Comparison of ENCODE assay signal across 16 cellular contexts in genomic region chr4:73867783-73868182, GRCh38. TPM values are rescaled to one million over a fixed set of nuclear protein-coding genes. Genes with fewer than 3 reads are reported as not detected.
DNase-seq lines count a peak whose midpoint lies in the region; ATAC-seq, FAIRE-seq and TF ChIP-seq lines count a peak whose summit lies in the region.
"Had no signal": no experiment of that assay in that cellular context is flagged by ENCODE, and none has a peak within 500 bp of the region (broad histone marks: within the 10 kb centered on the region; RNA-seq: fewer than 3 reads in every experiment).

No MANE protein-coding gene starts in this region.

- no peaks in the 10 kb centered on the region for H3K36me3 ChIP-seq in GM23338 (ENCODE audit: insufficient read depth)
- no peaks in the 10 kb centered on the region for H3K36me3 ChIP-seq in bronchial epithelial cell (ENCODE audit: control insufficient read depth, insufficient read depth, low read length)
- H3K36me3 ChIP-seq in right lobe of liver: no peaks in the 10 kb centered on the region
- H3K36me3 ChIP-seq: ovary had no signal

- H3K27me3 Mint-ChIP-seq in GM23338 (ENCODE audit: insufficient read depth, low read depth, poor library complexity): peaks cover 12% of the 10 kb centered on the region

- H3K27ac Mint-ChIP-seq in GM23338: no peak overlapping the region
- H3K27ac Mint-ChIP-seq: activated CD4-positive, alpha-beta T cell treated with anti-CD3 and anti-CD28 coated beads, Interleukin-2, amount 10 ng/mL, durations not matched to agents 7 days and 5 days; stimulated activated naive B cell treated with anti-CD40 and anti-IgM and Interleukin-4, amounts not matched to agents 10 μg/mL and 1 μg/mL and 100 μg/mL, for 72 hours had no signal

- intact Hi-C loops in right lobe of liver (cut with DNase I): no loop called here

- H3K9me3 Mint-ChIP-seq in GM23338: no peaks in the 10 kb centered on the region
- H3K9me3 Mint-ChIP-seq: activated CD4-positive, alpha-beta T cell treated with anti-CD3 and anti-CD28 coated beads, Interleukin-2, amount 10 ng/mL, durations not matched to agents 7 days and 5 days had no signal

- no peaks in the 10 kb centered on the region for H3K9me2 ChIP-seq in GM23338 (ENCODE audit: insufficient read depth)

- peaks cover 25% of the 10 kb centered on the region for H3K4me1 Mint-ChIP-seq in GM23338

- H3K79me2 ChIP-seq in GM23338 (replicated peaks; ENCODE audit: insufficient read depth): no peaks in the 10 kb centered on the region

- H2AFZ ChIP-seq in GM23338: no peak overlapping the region

- ATAC-seq in GM23338 (peak; percentile 12), right lobe of liver (peak in 3 of 4 donors; percentile 24 to 41 (median 31)), GM18520 (IDR thresholded peaks at IDR 0.05; ENCODE audit: unreplicated experiment) (no peak), GM21723 (IDR thresholded peaks at IDR 0.05; ENCODE audit: unreplicated experiment) (no peak), GM19351 (IDR thresholded peaks at IDR 0.05; ENCODE audit: unreplicated experiment) (no peak)
- ATAC-seq: stimulated activated naive B cell treated with anti-CD40 and anti-IgM and Interleukin-4, amounts not matched to agents 10 μg/mL and 1 μg/mL and 100 μg/mL, for 72 hours had no signal

- H3K4me3 ChIP-seq in GM23338: peak overlapping the region; percentile 80; the same call in 1 of the 2 replicates
- no peak overlapping the region for H3K4me3 ChIP-seq in bronchial epithelial cell (ENCODE audit: low read depth, low read length)
- H3K4me3 ChIP-seq in right lobe of liver: no peak overlapping the region
- H3K4me3 ChIP-seq: ovary had no signal

- peaks cover 23% of the 10 kb centered on the region for H3K27me3 ChIP-seq in GM23338 (ENCODE audit: insufficient read depth)
- no peaks in the 10 kb centered on the region for H3K27me3 ChIP-seq in bronchial epithelial cell (ENCODE audit: control insufficient read depth, insufficient read depth, low read length)
- no peaks in the 10 kb centered on the region for H3K27me3 ChIP-seq in right lobe of liver
- H3K27me3 ChIP-seq: ovary had no signal

- WGBS in right lobe of liver (ENCODE audit: insufficient coverage, low coverage, low lambda C conversion rate, missing lambda C conversion rate): 48% methylated on average over 3 of the region's 3 CpGs

- H3K4me3 Mint-ChIP-seq in GM23338: no peak overlapping the region; the same call in 2 of the 3 replicates
- H3K4me3 Mint-ChIP-seq: activated CD4-positive, alpha-beta T cell treated with anti-CD3 and anti-CD28 coated beads, Interleukin-2, amount 10 ng/mL, durations not matched to agents 7 days and 5 days; stimulated activated naive B cell treated with anti-CD40 and anti-IgM and Interleukin-4, amounts not matched to agents 10 μg/mL and 1 μg/mL and 100 μg/mL, for 72 hours had no signal

- H4K20me1 ChIP-seq in GM23338 (replicated peaks; ENCODE audit: insufficient read depth): no peaks in the 10 kb centered on the region

- H3K27ac ChIP-seq in GM23338 (ENCODE audit: low read depth): no peak overlapping the region
- no peak overlapping the region for H3K27ac ChIP-seq in right lobe of liver
- H3K27ac ChIP-seq: ovary had no signal

- no peak for FAIRE-seq in bronchial epithelial cell (lab: Jason Lieb, UNC)

- DNase-seq in GM23338 (ENCODE audit: low spot score): peak; percentile 31
- DNase-seq in NCI-H510A (lab: John Stamatoyannopoulos, UW): peak; percentile 31
- peak; percentile 92 for DNase-seq in bronchial epithelial cell (ENCODE audit: low read depth)
- no peak for DNase-seq in right lobe of liver
- DNase-seq in HuH-7.5 (ENCODE audit: low spot score): no peak
- DNase-seq: activated CD4-positive, alpha-beta T cell treated with anti-CD3 and anti-CD28 coated beads, Interleukin-2, amount 10 ng/mL, durations not matched to agents 7 days and 5 days; C1 segment of cervical spinal cord; cerebellar nuclear complex; left cardiac atrium; ovary; stimulated activated CD4-positive, alpha-beta T cell treated with anti-CD3 and anti-CD28 coated beads, Interleukin-2, amount 100 ng/mL, for 24 hours; stimulated activated naive B cell treated with anti-CD40 and anti-IgM and Interleukin-4, amounts not matched to agents 10 μg/mL and 1 μg/mL and 100 μg/mL, for 72 hours had no signal

- peaks cover 18% of the 10 kb centered on the region for H3K4me1 ChIP-seq in GM23338 (ENCODE audit: insufficient read depth)
- H3K4me1 ChIP-seq in right lobe of liver: peaks cover 0 to 6% (median 0%) of the 10 kb centered on the region in 4 donors

- no peak for TF ChIP-seq POLR2A in right lobe of liver (IDR thresholded peaks at IDR 0.05)

- no peaks in the 10 kb centered on the region for H3K36me3 Mint-ChIP-seq in GM23338 (ENCODE audit: low read depth)
- H3K36me3 Mint-ChIP-seq: stimulated activated naive B cell treated with anti-CD40 and anti-IgM and Interleukin-4, amounts not matched to agents 10 μg/mL and 1 μg/mL and 100 μg/mL, for 72 hours had no signal

- peak in 1 of 2 experiments; percentile 53; a peak in 2 of 4 replicates for TF ChIP-seq CTCF in GM23338 (conservative IDR thresholded peaks at IDR 0.05; ENCODE audit: low read depth in 2 of 2)
- TF ChIP-seq CTCF in bronchial epithelial cell (IDR thresholded peaks at IDR 0.05; ENCODE audit: insufficient read depth, low read length, severe bottlenecking): peak; percentile 45
- peak in 3 of 4 donors; percentile 7 to 22 (median 10) for TF ChIP-seq CTCF in right lobe of liver (IDR thresholded peaks at IDR 0.05)

- H3K9me3 ChIP-seq in right lobe of liver: no peaks in the 10 kb centered on the region
- H3K9me3 ChIP-seq: ovary had no signal

- no peaks in the 10 kb centered on the region; the same call in 1 of the 2 replicates for H3F3A ChIP-seq in GM23338 (replicated peaks; ENCODE audit: low read depth)

- H3K4me2 ChIP-seq in GM23338: peak overlapping the region; percentile 89; the same call in 1 of the 2 replicates

TF ChIP-seq in GM23338, 12 proteins besides CTCF, POLR2A, EP300 and RAD21:
- TF ChIP-seq NANOG (IDR thresholded peaks at IDR 0.05; ENCODE audit: borderline replicate concordance): no peak
- TF ChIP-seq POLR2AphosphoS5 (IDR thresholded peaks at IDR 0.05; ENCODE audit: low read depth): no peak
- TF ChIP-seq JUNB (IDR thresholded peaks at IDR 0.05; ENCODE audit: unreplicated experiment): no peak
TF ChIP-seq in GM23338: peak in this region for 0.

RNA-seq across cellular contexts. Expression of gene CXCL1, which starts 1.4 kb away (rescaled TPM):
- total RNA-seq in GM23338 (2014; rRNA removed; shearing (Covaris generic)): 1.6 and 1.9 TPM in 2 replicates
- 2.1 and 2.5 TPM in 2 replicates for polyA plus RNA-seq in GM23338 (2016; fragmentation: Nextera tagmentation; extraction: Ambion mirVana)
- total RNA-seq in bronchial epithelial cell (4.2 and 5.2 TPM in 2 replicates), right lobe of liver (10 to 100 TPM in 2 of 6 experiments, 1 to 10 TPM in 2, under 1 TPM in 2; 0.42 to 33.1 (median 4.3) TPM)
- total RNA-seq: activated CD4-positive, alpha-beta T cell treated with anti-CD3 and anti-CD28 coated beads, Interleukin-2, amount 10 ng/mL, durations not matched to agents 7 days and 5 days had no signal

RNA-seq across cellular contexts. Expression of gene PF4V1, which starts 14.7 kb away (rescaled TPM):
- total RNA-seq in GM23338 (2014; rRNA removed; shearing (Covaris generic)): 0.66 TPM in 1 of 2 replicates, not detected in the other
- 1.7 TPM in 1 of 2 replicates, not detected in the other for polyA plus RNA-seq in GM23338 (2016; fragmentation: Nextera tagmentation; extraction: Ambion mirVana)
- 1.6 TPM in 1 of 2 replicates, not detected in the other for total RNA-seq in bronchial epithelial cell
- total RNA-seq in right lobe of liver: not detected
- total RNA-seq: activated CD4-positive, alpha-beta T cell treated with anti-CD3 and anti-CD28 coated beads, Interleukin-2, amount 10 ng/mL, durations not matched to agents 7 days and 5 days; fibroblast of villous mesenchyme; left cardiac atrium; ovary had no signal
- polyA plus RNA-seq: ovary had no signal

RNA-seq across cellular contexts. Expression of gene CXCL6, which starts 31.3 kb away (rescaled TPM):
- total RNA-seq in GM23338 (2014; rRNA removed; shearing (Covaris generic)): 7.2 and 9.5 TPM in 2 replicates
- polyA plus RNA-seq in GM23338 (2016; fragmentation: Nextera tagmentation; extraction: Ambion mirVana): 11.8 and 14.7 TPM in 2 replicates
- total RNA-seq in bronchial epithelial cell (0.26 TPM in 1 of 2 replicates, not detected in the other), right lobe of liver (10 to 100 TPM in 2 of 6 experiments, 1 to 10 TPM in 3, under 1 TPM in 1; 0.68 to 22.7 (median 5.4) TPM)
- total RNA-seq: activated CD4-positive, alpha-beta T cell treated with anti-CD3 and anti-CD28 coated beads, Interleukin-2, amount 10 ng/mL, durations not matched to agents 7 days and 5 days had no signal

Comparison
In these comparisons a context has a peak if more than half of its experiments do, and no peak if none do; other contexts are left out.
1. ATAC-seq: peak in GM23338 (single experiment) and right lobe of liver (3 of 4); none in GM18520 (single experiment), GM21723 (single experiment) and GM19351 (single experiment).
2. DNase-seq: peak in GM23338 (single experiment), NCI-H510A (single experiment) and bronchial epithelial cell (single experiment); none in right lobe of liver (0 of 3) and HuH-7.5 (single experiment).